1 cellular context compared by ENCODE assay signal in genomic region chr18:8631265-8631664, GRCh38.
TF ChIP-seq lines count a peak whose summit lies in the region.

No MANE protein-coding gene starts in this region.

TF ChIP-seq in WTC11, 78 proteins besides CTCF, POLR2A, EP300 and RAD21 (continued from another document):
- no peak for TF ChIP-seq ZNF281 (CRISPR knock-in tag; IDR thresholded peaks at IDR 0.05)
- no peak for TF ChIP-seq ZSCAN18 (CRISPR knock-in tag; IDR thresholded peaks at IDR 0.05)
- no peak for TF ChIP-seq PREB (CRISPR knock-in tag; IDR thresholded peaks at IDR 0.05; ENCODE audit: borderline replicate concordance)
- TF ChIP-seq MXD4 (CRISPR knock-in tag; IDR thresholded peaks at IDR 0.05; ENCODE audit: borderline replicate concordance): no peak
- TF ChIP-seq USF2 (CRISPR knock-in tag; IDR thresholded peaks at IDR 0.05): no peak
- no peak for TF ChIP-seq CREB1 (CRISPR knock-in tag; IDR thresholded peaks at IDR 0.05)
